In the genomic region with DNA sequence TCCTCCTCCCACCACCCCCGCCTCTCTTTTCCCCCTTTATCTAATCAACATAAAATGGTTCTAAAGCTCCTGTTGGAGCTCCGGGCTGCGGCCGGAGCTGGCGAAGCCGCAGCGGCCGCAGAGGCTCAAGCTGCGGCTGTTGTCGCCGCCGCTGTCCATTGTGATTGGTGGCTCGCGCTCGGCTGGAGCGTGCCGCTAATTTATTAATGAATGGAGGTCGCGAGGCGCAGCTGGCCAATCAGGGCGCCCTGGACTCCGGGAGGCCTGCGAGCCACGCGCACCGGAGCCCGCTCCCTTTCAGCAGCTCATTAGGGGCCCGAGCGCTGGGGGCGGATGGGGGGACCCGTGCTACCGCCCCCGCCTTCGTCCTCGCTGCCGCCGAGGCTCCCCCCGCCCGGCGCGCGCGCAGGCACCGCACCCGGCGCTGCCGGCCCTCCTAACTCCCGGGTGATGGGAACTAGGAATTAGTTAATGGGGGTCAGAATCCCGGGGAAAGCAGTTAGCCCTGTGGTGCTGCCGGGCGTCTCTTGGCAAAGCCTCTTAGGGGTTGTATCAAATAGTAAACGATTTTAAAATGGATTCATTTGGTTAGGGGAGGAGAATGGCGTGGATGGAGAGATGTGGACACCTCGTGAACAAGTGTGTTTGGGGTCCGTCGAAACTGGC, we compare ENCODE assay signal across 8 cellular contexts. TPM values are rescaled to one million over a fixed set of nuclear protein-coding genes. Genes with fewer than 3 reads are reported as not detected.
DNase-seq lines count a peak whose midpoint lies in the region; ATAC-seq and TF ChIP-seq lines count a peak whose summit lies in the region.

No MANE protein-coding gene starts in this region.

- H3K36me3 Mint-ChIP-seq in activated CD4-positive, alpha-beta T cell treated with anti-CD3 and anti-CD28 coated beads for 36 hours (ENCODE audit: low read depth): no peaks in the 10 kb centered on the region
- H3K36me3 Mint-ChIP-seq in central memory CD8-positive, alpha-beta T cell (ENCODE audit: insufficient read depth): peaks cover 8% of the 10 kb centered on the region
- no peaks in the 10 kb centered on the region for H3K36me3 Mint-ChIP-seq in neural crest cell (ENCODE audit: low read depth)

- H3K4me1 Mint-ChIP-seq in activated CD4-positive, alpha-beta T cell treated with anti-CD3 and anti-CD28 coated beads for 36 hours: peaks cover 44% of the 10 kb centered on the region
- peaks cover 49% of the 10 kb centered on the region for H3K4me1 Mint-ChIP-seq in central memory CD8-positive, alpha-beta T cell
- peaks cover 60% of the 10 kb centered on the region for H3K4me1 Mint-ChIP-seq in neural crest cell

- TF ChIP-seq CTCF in neural crest cell (conservative IDR thresholded peaks at IDR 0.05): no peak

- peaks cover 82% of the 10 kb centered on the region for H3K27me3 Mint-ChIP-seq in activated CD4-positive, alpha-beta T cell treated with anti-CD3 and anti-CD28 coated beads for 36 hours
- peaks cover 100% of the 10 kb centered on the region for H3K27me3 Mint-ChIP-seq in central memory CD8-positive, alpha-beta T cell
- H3K27me3 Mint-ChIP-seq in neural crest cell (ENCODE audit: low read depth): peaks cover 98% of the 10 kb centered on the region

- no peak for ATAC-seq in activated CD4-positive, alpha-beta T cell treated with anti-CD3 and anti-CD28 coated beads for 36 hours
- peak; percentile 26 for ATAC-seq in HG02642 (IDR thresholded peaks at IDR 0.05; ENCODE audit: poor library complexity, unreplicated experiment)
- no peak for ATAC-seq in central memory CD8-positive, alpha-beta T cell (replicated peaks; ENCODE audit: extremely low read depth, poor library complexity, severe bottlenecking)

- CTCF ChIA-PET in activated CD4-positive, alpha-beta T cell treated with anti-CD3 and anti-CD28 coated beads for 36 hours (lab: Charles Lee): interaction anchor here (0.9 to 1.2 kb wide), 2 partner anchors 189 to 230 kb away, joined by 3 to 4 read pairs; no protein-coding TSS in a partner anchor

- peaks cover 1% of the 10 kb centered on the region for H3K9me3 Mint-ChIP-seq in activated CD4-positive, alpha-beta T cell treated with anti-CD3 and anti-CD28 coated beads for 36 hours (ENCODE audit: low read depth)
- H3K9me3 Mint-ChIP-seq in central memory CD8-positive, alpha-beta T cell: no peaks in the 10 kb centered on the region
- no peaks in the 10 kb centered on the region for H3K9me3 Mint-ChIP-seq in neural crest cell

- intact Hi-C loops in activated CD4-positive, alpha-beta T cell treated with anti-CD3 and anti-CD28 coated beads for 36 hours (cut with DNase I, micrococcal nuclease): no loop called here

- H3K4me3 Mint-ChIP-seq in activated CD4-positive, alpha-beta T cell treated with anti-CD3 and anti-CD28 coated beads for 36 hours: peak overlapping the region; percentile 89
- H3K4me3 Mint-ChIP-seq in central memory CD8-positive, alpha-beta T cell: peak overlapping the region; percentile 76
- H3K4me3 Mint-ChIP-seq in neural crest cell: peak overlapping the region; percentile 85

- DNase-seq in activated CD4-positive, alpha-beta T cell treated with anti-CD3 and anti-CD28 coated beads for 36 hours: peak; percentile 16
- no peak for DNase-seq in activated CD4-positive, alpha-beta T cell treated with anti-CD3 and anti-CD28 coated beads for 4 hours
- peak; percentile 19 for DNase-seq in NCI-H2171 treated with DMSO at 0.1 percent for 48 hours (lab: John Stamatoyannopoulos, UW)
- no peak for DNase-seq in central memory CD8-positive, alpha-beta T cell (ENCODE audit: low spot score in 2 of 2)
- peak; percentile 71 for DNase-seq in neural crest cell (ENCODE audit: low read depth, low spot score)
- no peak for DNase-seq in KG1 (lab: John Stamatoyannopoulos, UW)
- DNase-seq in T1000 (lab: John Stamatoyannopoulos, UW): no peak

- POLR2A ChIA-PET in activated CD4-positive, alpha-beta T cell treated with anti-CD3 and anti-CD28 coated beads for 36 hours (lab: Charles Lee): interaction anchor here (0.6 kb wide), 1 partner anchor 87 kb away, joined by 4 read pairs; no protein-coding TSS in a partner anchor

- no peak overlapping the region for H3K27ac Mint-ChIP-seq in activated CD4-positive, alpha-beta T cell treated with anti-CD3 and anti-CD28 coated beads for 36 hours
- no peak overlapping the region for H3K27ac Mint-ChIP-seq in central memory CD8-positive, alpha-beta T cell (ENCODE audit: low read depth)
- no peak overlapping the region for H3K27ac Mint-ChIP-seq in neural crest cell (ENCODE audit: unreplicated experiment)

RNA-seq across cellular contexts. Expression of a gene that starts 0.6 kb away (rescaled TPM):
- under 1 TPM in 1 of 2 experiments, not detected in 1; 0.11 TPM for total RNA-seq in activated CD4-positive, alpha-beta T cell treated with anti-CD3 and anti-CD28 coated beads for 36 hours
- total RNA-seq in neural crest cell: 4.1 and 4.2 TPM in 2 replicates

Comparison
In these comparisons a context has a peak if more than half of its experiments do, and no peak if none do; other contexts are left out.
1. DNase-seq: peak in activated CD4-positive, alpha-beta T cell treated with anti-CD3 and anti-CD28 coated beads for 36 hours (single experiment), NCI-H2171 treated with DMSO at 0.1 percent for 48 hours (single experiment) and neural crest cell (single experiment); none in activated CD4-positive, alpha-beta T cell treated with anti-CD3 and anti-CD28 coated beads for 4 hours (0 of 2), central memory CD8-positive, alpha-beta T cell (0 of 2), KG1 (single experiment) and T1000 (single experiment).
2. Peak in every context shown above with its lines, with median percentiles within 50 percentile points of each other: H3K4me3 Mint-ChIP-seq.